ENCODE assay signal across 27 cellular contexts in genomic region chr5:175219256-175219835, GRCh38.
A peak's percentile ranks its signal among the peaks of the same experiment; 100 is the strongest.
DNase-seq lines count a peak whose midpoint lies in the region; ATAC-seq, FAIRE-seq and TF ChIP-seq lines count a peak whose summit lies in the region.
"Had no signal": no experiment of that assay in that cellular context is flagged by ENCODE, and none has a peak within 500 bp of the region (broad histone marks: within the 10 kb centered on the region; RNA-seq: fewer than 3 reads in every experiment).

No MANE protein-coding gene starts in this region.

- no peaks in the 10 kb centered on the region for H3K9me2 ChIP-seq in OCI-LY7 (ENCODE audit: insufficient read depth, low read length)
- H3K9me2 ChIP-seq: SK-N-SH had no signal

- H3K4me3 ChIP-seq in astrocyte (ENCODE audit: insufficient read depth, low read depth, low read length): no peak overlapping the region
- no peak overlapping the region for H3K4me3 ChIP-seq in osteoblast (ENCODE audit: insufficient read depth, low read length)
- H3K4me3 ChIP-seq in OCI-LY7 (ENCODE audit: low read depth, low read length, poor library complexity, severe bottlenecking): no peak overlapping the region
- H3K4me3 ChIP-seq: Peyer's patch had no signal

- no peak for ATAC-seq in omental fat pad (ENCODE audit: low FRiP score)

- DNase-seq in EH (ENCODE audit: low read depth): peak; percentile 68
- peak; percentile 21 for DNase-seq in astrocyte (ENCODE audit: low read depth)
- peak; percentile 64 for DNase-seq in fibroblast of peridontal ligament (ENCODE audit: extremely low read depth)
- DNase-seq in osteoblast (ENCODE audit: insufficient read length, low spot score, missing footprints): no peak
- no peak for DNase-seq in omental fat pad (ENCODE audit: low spot score)
- no peak for DNase-seq in AG08396 (ENCODE audit: low spot score)
- DNase-seq in HFFc6: no peak
- DNase-seq in OCI-LY7 (ENCODE audit: low spot score): no peak
- DNase-seq: BE2C, Calu3, DND-41, HCEC 1CT, NCI-H1092, NCI-H1417 treated with DMSO at 0.1 percent for 48 hours, NCI-H1694 treated with DMSO at 0.1 percent for 48 hours, NCI-H2081, NCI-H2227 treated with DMSO at 0.1 percent for 48 hours, NCI-H526 treated with DMSO at 0.1 percent for 48 hours, OCI-M1, Peyer's patch, SHP77 treated with DMSO at 0.1 percent for 48 hours, SK-N-SH, SW 1271 had no signal

- peaks cover 21% of the 10 kb centered on the region for H3K27me3 Mint-ChIP-seq in astrocyte (ENCODE audit: low read depth, unreplicated experiment)
- H3K27me3 Mint-ChIP-seq in HFFc6 (ENCODE audit: insufficient read depth): peaks cover 6% of the 10 kb centered on the region

- POLR2A ChIA-PET in OCI-LY7 (lab: Charles Lee): no interaction called here

- no peak overlapping the region for H3K4me2 ChIP-seq in astrocyte (ENCODE audit: low read length)
- peak overlapping the region; percentile 30 for H3K4me2 ChIP-seq in osteoblast (ENCODE audit: insufficient read depth, low read length)
- no peak overlapping the region for H3K4me2 ChIP-seq in OCI-LY7 (ENCODE audit: low read length)
- H3K4me2 ChIP-seq: SK-N-SH had no signal

- H3K27ac ChIP-seq in astrocyte (ENCODE audit: low read depth, low read length): no peak overlapping the region
- H3K27ac ChIP-seq in osteoblast (ENCODE audit: low read depth, low read length): no peak overlapping the region
- no peak overlapping the region for H3K27ac ChIP-seq in OCI-LY7 (ENCODE audit: low read depth, low read length, poor library complexity, severe bottlenecking)
- H3K27ac ChIP-seq: HL-60, Peyer's patch had no signal

- H3K36me3 Mint-ChIP-seq in astrocyte (ENCODE audit: low read depth, unreplicated experiment) (no peaks in the 10 kb centered on the region), HFFc6 (ENCODE audit: low read depth) (no peaks in the 10 kb centered on the region; the same call in 1 of the 2 replicates)
- H3K36me3 Mint-ChIP-seq: CD14-positive monocyte had no signal

- H3K9me3 ChIP-seq in astrocyte (ENCODE audit: insufficient read depth, low read depth, low read length) (no peaks in the 10 kb centered on the region), osteoblast (ENCODE audit: low read depth, low read length) (no peaks in the 10 kb centered on the region), OCI-LY7 (ENCODE audit: low read length) (no peaks in the 10 kb centered on the region)
- H3K9me3 ChIP-seq: BE2C, Peyer's patch, SK-N-SH had no signal

- no peaks in the 10 kb centered on the region for H3K36me3 ChIP-seq in astrocyte (ENCODE audit: insufficient read depth, low read length)
- no peaks in the 10 kb centered on the region for H3K36me3 ChIP-seq in osteoblast (ENCODE audit: insufficient read depth, low read length)
- no peaks in the 10 kb centered on the region for H3K36me3 ChIP-seq in OCI-LY7 (ENCODE audit: insufficient read depth, low read length)
- H3K36me3 ChIP-seq: BE2C, Peyer's patch had no signal

- H2AFZ ChIP-seq in astrocyte (ENCODE audit: low read depth, low read length) (no peak overlapping the region), osteoblast (ENCODE audit: low read length) (peak overlapping the region; percentile 36), OCI-LY7 (ENCODE audit: low read length) (no peak overlapping the region)

- intact Hi-C loops in OCI-LY7 (cut with micrococcal nuclease; ENCODE audit: unreplicated experiment): no loop called here

- H3K79me2 ChIP-seq in astrocyte (ENCODE audit: insufficient read depth, low read length) (no peaks in the 10 kb centered on the region), osteoblast (ENCODE audit: insufficient read depth, low read length) (no peaks in the 10 kb centered on the region), OCI-LY7 (ENCODE audit: insufficient read depth, low read depth, low read length) (no peaks in the 10 kb centered on the region)

- H3K27me3 ChIP-seq in astrocyte (ENCODE audit: insufficient read depth, low read length) (no peaks in the 10 kb centered on the region), osteoblast (ENCODE audit: insufficient read depth, low read length) (peaks cover 6% of the 10 kb centered on the region)
- H3K27me3 ChIP-seq: Peyer's patch had no signal

- H4K20me1 ChIP-seq in astrocyte (ENCODE audit: insufficient read depth, low read length): no peaks in the 10 kb centered on the region
- no peaks in the 10 kb centered on the region for H4K20me1 ChIP-seq in osteoblast (ENCODE audit: insufficient read depth, low read length)
- no peaks in the 10 kb centered on the region for H4K20me1 ChIP-seq in OCI-LY7 (ENCODE audit: insufficient read depth, low read length)

- H3K9me3 Mint-ChIP-seq in astrocyte (ENCODE audit: unreplicated experiment) (no peaks in the 10 kb centered on the region), HFFc6 (peaks cover 9% of the 10 kb centered on the region; the same call in 1 of the 2 replicates)
- H3K9me3 Mint-ChIP-seq: CD14-positive monocyte had no signal

- peaks cover 14% of the 10 kb centered on the region for H3K4me1 Mint-ChIP-seq in astrocyte (ENCODE audit: low read depth, unreplicated experiment)
- H3K4me1 Mint-ChIP-seq in HFFc6 (ENCODE audit: low read depth): peaks cover 23% of the 10 kb centered on the region; the same call in 1 of the 2 replicates
- H3K4me1 Mint-ChIP-seq: CD14-positive monocyte had no signal

- no peak overlapping the region for H3K9ac ChIP-seq in astrocyte (ENCODE audit: low read length)
- H3K9ac ChIP-seq: SK-N-SH had no signal

- no TSS peak for BruUV-seq in OCI-LY7 (replicated peaks; lab: Mats Ljungman, UMichigan)

- H3K4me3 Mint-ChIP-seq in astrocyte (ENCODE audit: unreplicated experiment) (no peak overlapping the region), HFFc6 (no peak overlapping the region)
- H3K4me3 Mint-ChIP-seq: CD14-positive monocyte had no signal

- peaks cover 9% of the 10 kb centered on the region for H3K4me1 ChIP-seq in astrocyte (ENCODE audit: insufficient read depth, low read length)
- H3K4me1 ChIP-seq in osteoblast (ENCODE audit: insufficient read depth, low read length): peaks cover 26% of the 10 kb centered on the region
- H3K4me1 ChIP-seq in OCI-LY7 (ENCODE audit: insufficient read depth, low read length, poor library complexity, severe bottlenecking): no peaks in the 10 kb centered on the region
- H3K4me1 ChIP-seq: BE2C, Peyer's patch had no signal

- H3K27ac Mint-ChIP-seq in astrocyte (ENCODE audit: unreplicated experiment): no peak overlapping the region
- no peak overlapping the region; the same call in 1 of the 2 replicates for H3K27ac Mint-ChIP-seq in HFFc6
- H3K27ac Mint-ChIP-seq: CD14-positive monocyte had no signal

- TF ChIP-seq CTCF in astrocyte (IDR thresholded peaks at IDR 0.05; ENCODE audit: insufficient read depth, low read depth, low read length): no peak
- TF ChIP-seq CTCF in osteoblast (IDR thresholded peaks at IDR 0.05; ENCODE audit: extremely low read depth, low read depth, low read length): no peak
- TF ChIP-seq CTCF in omental fat pad (IDR thresholded peaks at IDR 0.05): no peak
- no peak for TF ChIP-seq CTCF in HFFc6 (IDR thresholded peaks at IDR 0.05)
- no peak for TF ChIP-seq CTCF in OCI-LY7 (conservative IDR thresholded peaks at IDR 0.05; ENCODE audit: low read length)

- CTCF ChIA-PET in OCI-LY7 (lab: Charles Lee; ENCODE audit: unreplicated experiment): no interaction called here

- FAIRE-seq in astrocyte (lab: Jason Lieb, UNC): no peak
- FAIRE-seq: A204.1, H1 had no signal

Comparison
In these comparisons a context has a peak if more than half of its experiments do, and no peak if none do; other contexts are left out.
1. DNase-seq: peak in EH (single experiment), astrocyte (single experiment) and fibroblast of peridontal ligament (single experiment); none in osteoblast (single experiment), omental fat pad (single experiment), AG08396 (single experiment), HFFc6 (single experiment) and OCI-LY7 (single experiment).